In the genomic region with DNA sequence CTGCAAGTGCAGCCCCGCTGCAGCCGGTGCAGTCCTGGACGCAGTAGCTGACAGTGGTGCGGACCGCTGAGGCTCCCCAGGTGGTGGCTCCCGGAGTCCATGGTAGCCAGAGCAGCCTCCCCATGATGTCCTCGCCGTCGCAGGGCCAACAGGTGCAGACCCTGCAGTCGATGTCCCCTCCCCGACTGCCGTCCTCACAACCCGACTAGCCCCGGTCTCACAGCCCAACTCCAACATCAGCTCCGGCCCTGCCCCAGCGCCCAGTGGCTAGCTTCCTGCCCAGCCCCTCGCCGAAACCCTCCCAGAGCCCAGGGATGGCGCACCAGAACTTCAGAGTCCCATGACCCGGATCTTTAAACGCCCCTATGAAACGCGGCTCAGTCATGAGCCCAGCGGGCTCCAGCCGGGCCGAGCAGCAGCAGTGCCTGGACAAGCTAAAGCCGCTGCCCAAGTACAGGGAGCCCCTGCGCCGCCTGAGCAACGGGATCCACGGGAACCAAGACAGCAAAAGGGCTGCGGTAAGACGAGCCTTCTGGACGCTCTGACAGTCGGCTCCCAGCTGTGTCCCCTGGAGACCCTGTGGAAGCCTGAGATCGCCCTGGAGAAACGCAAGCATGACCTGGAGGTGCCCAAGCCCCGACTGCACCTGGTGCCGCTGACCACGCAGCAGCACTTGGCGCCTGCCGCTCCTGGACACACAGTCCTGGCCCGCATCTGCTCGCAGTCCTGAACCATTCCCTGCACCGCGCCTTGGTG, we compare ENCODE assay signal across 20 cellular contexts. TPM values are rescaled to one million over a fixed set of nuclear protein-coding genes. Genes with fewer than 3 reads are reported as not detected.
A peak's percentile ranks its signal among the peaks of the same experiment; 100 is the strongest.
DNase-seq lines count a peak whose midpoint lies in the region; ATAC-seq, FAIRE-seq and TF ChIP-seq lines count a peak whose summit lies in the region.
"Had no signal": no experiment of that assay in that cellular context is flagged by ENCODE, and none has a peak within 500 bp of the region (broad histone marks: within the 10 kb centered on the region; RNA-seq: fewer than 3 reads in every experiment).

No MANE protein-coding gene starts in this region.

- no peak overlapping the region for H3K9ac ChIP-seq in SK-N-SH
- no peak overlapping the region for H3K9ac ChIP-seq in colonic mucosa (ENCODE audit: low read depth in 2 of 2, low read length in 2 of 2)
- H3K9ac ChIP-seq in keratinocyte (ENCODE audit: control insufficient read depth, extremely low read depth, insufficient read depth, low read length) = no peak overlapping the region

- dilution Hi-C loops in keratinocyte (cut with MboI; ENCODE audit: extremely low pct_ligation_motif_present, low sequenced_read_pairs) = no loop called here

- WGBS in SK-N-SH (ENCODE audit: low lambda C conversion rate) = 81% methylated on average over 21 of the region's 46 CpGs
- WGBS in spleen, 5 donors = 22 to 44% (median 36%) methylated on average over 26 to 46 of the region's 46 CpGs

- TF ChIP-seq CTCF in SK-N-SH (IDR thresholded peaks at IDR 0.05) = no peak
- TF ChIP-seq CTCF in colonic mucosa (IDR thresholded peaks at IDR 0.05) = no peak
- no peak for TF ChIP-seq CTCF in keratinocyte (optimal IDR thresholded peaks at IDR 0.05 in 1 of 3, IDR thresholded peaks at IDR 0.05 in 1 of 3, conservative IDR thresholded peaks at IDR 0.05 in 1 of 3; ENCODE audit: extremely low read depth in 1 of 3, insufficient read depth in 2 of 3, low read length in 3 of 3)
- no peak for TF ChIP-seq CTCF in spleen (IDR thresholded peaks at IDR 0.05 in 8 of 11, conservative IDR thresholded peaks at IDR 0.05 in 3 of 11)

- no peaks in the 10 kb centered on the region for H3K9me2 ChIP-seq in SK-N-SH

- CTCF ChIA-PET in SK-N-SH (lab: Yijun Ruan, JAX) = no interaction called here

- no peak for FAIRE-seq in keratinocyte (lab: Jason Lieb, UNC)

- H3K4me2 ChIP-seq in SK-N-SH (no peak overlapping the region), keratinocyte (ENCODE audit: control insufficient read depth, extremely low read depth, insufficient read depth, low read depth, low read length) (peak overlapping the region; percentile 71)
- H3K4me2 ChIP-seq: smooth muscle cell had no signal

- no peaks in the 10 kb centered on the region for H3F3A ChIP-seq in SK-N-SH (replicated peaks; ENCODE audit: insufficient read depth)

- POLR2A ChIA-PET in SK-N-SH (lab: Yijun Ruan, JAX) = no interaction called here

- H3K27ac ChIP-seq in SK-N-SH (ENCODE audit: low read depth in 2 of 2, low read length in 1 of 2) = no peak overlapping the region; a peak in 1 of 4 replicates
- H3K27ac ChIP-seq in colonic mucosa = no peak overlapping the region
- no peak overlapping the region for H3K27ac ChIP-seq in keratinocyte (ENCODE audit: control insufficient read depth, insufficient read depth, low read length)
- no peak overlapping the region for H3K27ac ChIP-seq in spleen

- H3K4me1 ChIP-seq in SK-N-SH (ENCODE audit: control insufficient read depth in 1 of 2, insufficient read depth in 2 of 2, low read depth in 1 of 2, low read length in 1 of 2) (peaks cover 0 to 8% of the 10 kb centered on the region in 2 experiments; a peak in 1 of 4 replicates), colonic mucosa (no peaks in the 10 kb centered on the region), keratinocyte (ENCODE audit: control insufficient read depth, extremely low read depth, insufficient read depth, low read length) (peaks cover 9% of the 10 kb centered on the region), spleen (peaks cover 0 to 11% (median 0%) of the 10 kb centered on the region in 6 donors)

- H2AFZ ChIP-seq in SK-N-SH (ENCODE audit: low read depth) = no peak overlapping the region
- peak overlapping the region; percentile 68 for H2AFZ ChIP-seq in keratinocyte (ENCODE audit: control insufficient read depth, low read length)

- no peaks in the 10 kb centered on the region for H3K36me3 ChIP-seq in SK-N-SH (replicated peaks in 1 of 2; ENCODE audit: control insufficient read depth in 1 of 2, insufficient read depth in 2 of 2, low read length in 1 of 2)
- H3K36me3 ChIP-seq in colonic mucosa = no peaks in the 10 kb centered on the region
- H3K36me3 ChIP-seq in keratinocyte (ENCODE audit: control insufficient read depth in 2 of 2, extremely low read depth in 1 of 2, insufficient read depth in 2 of 2, low read length in 2 of 2) = no peaks in the 10 kb centered on the region
- H3K36me3 ChIP-seq in spleen = no peaks in the 10 kb centered on the region

- intact Hi-C loops in colonic mucosa (cut with DNase I) (no loop called here), spleen (cut with DNase I; ENCODE audit: low total_unique reads) (no loop called here)

- TF ChIP-seq POLR2A in spleen (IDR thresholded peaks at IDR 0.05) = no peak

- H3K9me3 ChIP-seq in SK-N-SH (no peaks in the 10 kb centered on the region), colonic mucosa (no peaks in the 10 kb centered on the region), keratinocyte (ENCODE audit: control insufficient read depth, low read depth, low read length) (no peaks in the 10 kb centered on the region), spleen (no peaks in the 10 kb centered on the region)

- H3K27me3 ChIP-seq in SK-N-SH (ENCODE audit: insufficient read depth) (no peaks in the 10 kb centered on the region; the same call in 1 of the 2 replicates), colonic mucosa (no peaks in the 10 kb centered on the region), keratinocyte (ENCODE audit: control insufficient read depth, extremely low read depth, insufficient read depth, low read length) (peaks cover 8% of the 10 kb centered on the region), spleen (replicated peaks in 1 of 7) (peaks cover 0 to 61% (median 16%) of the 10 kb centered on the region in 7 donors)

- H3K4me3 ChIP-seq in SK-N-SH (ENCODE audit: low read depth in 2 of 2, low read length in 1 of 2) (no peak overlapping the region), colonic mucosa (peak overlapping the region; percentile 48), keratinocyte (ENCODE audit: control insufficient read depth in 2 of 3, extremely low read depth in 1 of 3, insufficient read depth in 2 of 3, low read depth in 1 of 3, low read length in 3 of 3) (no peak overlapping the region), spleen (no peak overlapping the region)
- H3K4me3 ChIP-seq: smooth muscle cell had no signal

- no peaks in the 10 kb centered on the region for H4K20me1 ChIP-seq in SK-N-SH (ENCODE audit: insufficient read depth)
- no peaks in the 10 kb centered on the region for H4K20me1 ChIP-seq in keratinocyte (ENCODE audit: control insufficient read depth, extremely low read depth, insufficient read depth, low read length)

- DNase-seq in SK-N-SH (peak; percentile 20), colonic mucosa (peak; percentile 37), keratinocyte (ENCODE audit: low read depth, low spot score) (no peak), spleen (peak; percentile 69)
- DNase-seq in effector CD4-positive, alpha-beta T cell = no peak
- DNase-seq: activated CD4-positive, alpha-beta T cell treated with anti-CD3 and anti-CD28 coated beads, Interleukin-2, amount 10 ng/mL, durations not matched to agents 7 days and 5 days; activated T-cell treated with anti-CD3 and anti-CD28 coated beads, Interleukin-2, amount 50 U/mL, for 1 hour; CD8-positive, alpha-beta memory T cell; GDM1; KG1; mesendoderm; NCI-H1417 treated with DMSO at 0.1 percent for 48 hours; stimulated activated naive CD4-positive, alpha-beta T cell had no signal

- no peak for TF ChIP-seq RAD21 in SK-N-SH (IDR thresholded peaks at IDR 0.05; ENCODE audit: low read length)

- no peaks in the 10 kb centered on the region for H3K9me1 ChIP-seq in keratinocyte (ENCODE audit: control insufficient read depth, extremely low read depth, insufficient read depth, low read length)

- no peak for ATAC-seq in SK-N-SH treated with all-trans-retinoic acid at 6 μM for 48 hours
- no peak for ATAC-seq in HG03175 (IDR thresholded peaks at IDR 0.05; ENCODE audit: unreplicated experiment)
- ATAC-seq in HG03439 (IDR thresholded peaks at IDR 0.05; ENCODE audit: unreplicated experiment) = no peak

- H3K79me2 ChIP-seq in SK-N-SH (ENCODE audit: insufficient read depth) (no peaks in the 10 kb centered on the region), keratinocyte (ENCODE audit: control insufficient read depth, insufficient read depth, low read length) (no peaks in the 10 kb centered on the region)

- TF ChIP-seq EP300 in SK-N-SH (IDR thresholded peaks at IDR 0.05; ENCODE audit: borderline replicate concordance in 1 of 2, low read depth in 1 of 2, low read length in 1 of 2) = no peak

TF ChIP-seq in SK-N-SH, 30 proteins besides CTCF, POLR2A, EP300 and RAD21 (continues in another document):
- TF ChIP-seq FOXJ3 (CRISPR knock-in tag; IDR thresholded peaks at IDR 0.05) (no peak), JUND (IDR thresholded peaks at IDR 0.05) (no peak), RFX5 (IDR thresholded peaks at IDR 0.05; ENCODE audit: low read length) (no peak)

TF ChIP-seq in SK-N-SH treated with all-trans-retinoic acid at 6 μM for 48 hours, 23 proteins besides CTCF, POLR2A, EP300 and RAD21:
- TF ChIP-seq ESRRG (CRISPR knock-in tag; IDR thresholded peaks at IDR 0.05) = no peak
- TF ChIP-seq CSDC2 (CRISPR knock-in tag; IDR thresholded peaks at IDR 0.05) = no peak
- no peak for TF ChIP-seq ZFP30 (CRISPR knock-in tag; IDR thresholded peaks at IDR 0.05)
- TF ChIP-seq GLIS3 (CRISPR knock-in tag; IDR thresholded peaks at IDR 0.05) = no peak

RNA-seq across cellular contexts. Expression of a gene that starts 53.8 kb away (rescaled TPM):
- polyA plus RNA-seq in SK-N-SH (2012; rRNA removed) (not detected in 2 replicates), keratinocyte (not detected in 3 replicates), spleen (under 1 TPM in 1 of 3 donors, not detected in 2; 0.11 TPM)
- not detected in 2 replicates for polyA plus RNA-seq in SK-N-SH (2012; cell fraction: cytosol; rRNA removed)
- polyA plus RNA-seq in SK-N-SH (2012; cell fraction: nucleus; rRNA removed) = not detected in 2 replicates
- total RNA-seq in colonic mucosa (not detected), spleen (not detected)
- not detected for polyA plus RNA-seq in keratinocyte (2011; ENCODE audit: low read depth)
- polyA plus RNA-seq in keratinocyte (2011; cell fraction: cytosol; rRNA removed) = not detected in 2 replicates
- polyA plus RNA-seq in keratinocyte (2011; cell fraction: nucleus; rRNA removed) = not detected in 2 replicates
- not detected in 2 replicates for polyA plus RNA-seq in keratinocyte (2012; ENCODE audit: low replicate concordance)
- polyA minus RNA-seq in keratinocyte = not detected in 3 replicates
- polyA minus RNA-seq in keratinocyte (2011; cell fraction: cytosol; rRNA and poly(A)+ RNA removed) = not detected
- polyA minus RNA-seq in keratinocyte (2011; cell fraction: nucleus; rRNA and poly(A)+ RNA removed) = not detected in 2 replicates
- total RNA-seq: A673; activated CD4-positive, alpha-beta T cell treated with anti-CD3 and anti-CD28 coated beads, Interleukin-2, amount 10 ng/mL, durations not matched to agents 7 days and 5 days; CD8-positive, alpha-beta memory T cell; NCI-H460; smooth muscle cell; ureter had no signal
- polyA plus RNA-seq: CD8-positive, alpha-beta memory T cell; smooth muscle cell had no signal

Comparison
In these comparisons a context has a peak if more than half of its experiments do, and no peak if none do; other contexts are left out.
1. DNase-seq: peak in SK-N-SH (single experiment), colonic mucosa (single experiment) and spleen (single experiment); none in keratinocyte (single experiment) and effector CD4-positive, alpha-beta T cell (single experiment).